15 cellular contexts compared by ENCODE assay signal in the genomic region with DNA sequence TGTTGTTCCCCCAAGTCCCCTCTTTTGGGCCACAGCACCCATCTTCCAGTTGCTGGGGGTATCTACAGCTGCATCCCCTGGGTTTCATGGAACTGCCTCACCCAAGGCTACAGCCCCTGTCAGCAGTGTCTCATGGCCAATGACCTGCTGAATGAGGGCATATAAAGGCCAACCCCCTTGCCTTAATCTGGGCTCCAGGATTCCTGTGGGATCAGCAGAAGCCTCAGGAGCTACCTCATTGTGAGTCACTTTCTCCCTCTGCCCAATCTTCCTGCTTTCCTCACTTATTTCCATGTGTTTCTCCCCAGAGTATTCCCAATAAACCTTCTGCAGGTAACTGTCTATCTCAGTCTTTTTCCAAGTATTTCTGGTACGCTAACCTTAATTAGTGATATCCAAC. TPM values are rescaled to one million over a fixed set of nuclear protein-coding genes. Genes with fewer than 3 reads are reported as not detected.
DNase-seq lines count a peak whose midpoint lies in the region; ATAC-seq and TF ChIP-seq lines count a peak whose summit lies in the region.
"Had no signal": no experiment of that assay in that cellular context is flagged by ENCODE, and none has a peak within 500 bp of the region (broad histone marks: within the 10 kb centered on the region; RNA-seq: fewer than 3 reads in every experiment).

No MANE protein-coding gene starts in this region.

- H3K9me3 ChIP-seq in MG63 (no peaks in the 10 kb centered on the region), lung (ENCODE audit: control insufficient read depth in 2 of 2, insufficient read depth in 1 of 2, low read length in 1 of 2) (peaks cover 0 to 3% of the 10 kb centered on the region in 2 donors)
- H3K9me3 ChIP-seq: adrenal gland, gastroesophageal sphincter, upper lobe of right lung had no signal

- no peaks in the 10 kb centered on the region for H3K36me3 ChIP-seq in MG63
- no peaks in the 10 kb centered on the region for H3K36me3 ChIP-seq in brain microvascular endothelial cell (replicated peaks)
- no peaks in the 10 kb centered on the region for H3K36me3 ChIP-seq in lung (ENCODE audit: control insufficient read depth in 2 of 2, insufficient read depth in 2 of 2, low read length in 2 of 2)
- H3K36me3 ChIP-seq: adrenal gland, gastroesophageal sphincter, upper lobe of right lung had no signal

- H3K4me1 ChIP-seq in lung (ENCODE audit: control insufficient read depth in 2 of 2, insufficient read depth in 2 of 2, low read length in 2 of 2), result no peaks in the 10 kb centered on the region
- H3K4me1 ChIP-seq: adrenal gland, gastroesophageal sphincter, upper lobe of right lung had no signal

- DNase-seq in Daoy (ENCODE audit: low read depth), result peak; percentile 92
- DNase-seq in MG63, result peak; percentile 86
- peak; percentile 69 for DNase-seq in brain microvascular endothelial cell
- DNase-seq in lung (ENCODE audit: low spot score), result peak; percentile 23
- DNase-seq in HuH-7 (ENCODE audit: low spot score), result no peak
- no peak for DNase-seq in KBM-7
- DNase-seq in activated T-cell treated with anti-CD3 and anti-CD28 coated beads, Interleukin-2, amount 50 U/mL, for 48 hours, result no peak
- DNase-seq: activated CD4-positive, alpha-beta T cell treated with anti-CD3 and anti-CD28 coated beads for 4 hours; activated T-cell treated with anti-CD3 and anti-CD28 coated beads, Interleukin-2, amount 50 U/mL, for 4 hours; GOT3; T-helper 1 cell; upper lobe of right lung had no signal

- 93 to 94% methylated on average over 1 of the region's 1 CpG for WGBS in lung, 2 donors

- peak overlapping the region; percentile 59 for H3K27ac ChIP-seq in brain microvascular endothelial cell
- H3K27ac ChIP-seq in lung (ENCODE audit: low read depth in 1 of 2, low read length in 1 of 2), result no peak overlapping the region
- H3K27ac ChIP-seq: adrenal gland, gastroesophageal sphincter, upper lobe of right lung had no signal

- H3K27me3 ChIP-seq in MG63 (no peaks in the 10 kb centered on the region), brain microvascular endothelial cell (replicated peaks) (no peaks in the 10 kb centered on the region), lung (ENCODE audit: control insufficient read depth, insufficient read depth) (no peaks in the 10 kb centered on the region)
- H3K27me3 ChIP-seq: adrenal gland, upper lobe of right lung had no signal

- TF ChIP-seq CTCF in brain microvascular endothelial cell (IDR thresholded peaks at IDR 0.05; ENCODE audit: low read depth, low read length, missing control alignments) (no peak), lung (IDR thresholded peaks at IDR 0.05; ENCODE audit: control extremely low read depth, extremely low read depth) (no peak)

- in situ Hi-C loops in brain microvascular endothelial cell (cut with HindIII; ENCODE audit: low pct_ligation_motif_present, low sequenced_read_pairs), result no loop called here
- in situ Hi-C loops in KBM-7 (cut with MboI; ENCODE audit: low pct_unique_long_range_greater_than_20kb, low sequenced_read_pairs), result no loop called here

- no peak for ATAC-seq in lung (ENCODE audit: insufficient read depth, low FRiP score)
- ATAC-seq in GM19324 (IDR thresholded peaks at IDR 0.05; ENCODE audit: low FRiP score, unreplicated experiment), result no peak
- ATAC-seq: activated T-cell treated with anti-CD3 and anti-CD28 coated beads, Interleukin-2, amount 50 U/mL, for 4 hours; gastroesophageal sphincter; upper lobe of right lung had no signal

- H3K4me3 ChIP-seq in MG63, result no peak overlapping the region
- H3K4me3 ChIP-seq in brain microvascular endothelial cell (ENCODE audit: low read depth, low read length), result no peak overlapping the region
- H3K4me3 ChIP-seq in lung, result no peak overlapping the region
- H3K4me3 ChIP-seq: adrenal gland, gastroesophageal sphincter, upper lobe of right lung had no signal

RNA-seq across cellular contexts. Expression of gene SYT14, which starts 37.3 kb away (rescaled TPM):
- total RNA-seq in Daoy (2014; rRNA removed; shearing (Covaris generic)), result 6.0 and 8.0 TPM in 2 replicates
- 0.15 and 0.66 TPM in 2 replicates for total RNA-seq in MG63 (2014; rRNA removed; shearing (Covaris generic); ENCODE audit: low replicate concordance)
- under 1 TPM in 1 of 2 donors, not detected in 1; 0.23 TPM for total RNA-seq in lung
- under 1 TPM in 1 of 2 donors, not detected in 1; under 0.01 TPM for polyA plus RNA-seq in lung
- total RNA-seq: activated T-cell treated with anti-CD3 and anti-CD28 coated beads, Interleukin-2, amount 50 U/mL, for 4 hours had no signal

Comparison
In these comparisons a context has a peak if more than half of its experiments do, and no peak if none do; other contexts are left out.
1. DNase-seq: peak in Daoy (single experiment), MG63 (single experiment), brain microvascular endothelial cell (single experiment) and lung (single experiment); none in HuH-7 (single experiment), KBM-7 (single experiment) and activated T-cell treated with anti-CD3 and anti-CD28 coated beads, Interleukin-2, amount 50 U/mL, for 48 hours (0 of 2).